In genomic region chr5:1893754-1894153, GRCh38 we compare ENCODE assay signal across 35 cellular contexts. TPM values are rescaled to one million over a fixed set of nuclear protein-coding genes. Genes with fewer than 3 reads are reported as not detected.
"Had no signal": no experiment of that assay in that cellular context is flagged by ENCODE, and none has a peak within 500 bp of the region (broad histone marks: within the 10 kb centered on the region; RNA-seq: fewer than 3 reads in every experiment).

No MANE protein-coding gene starts in this region.

- DNase-seq: activated CD4-positive, alpha-beta memory T cell treated with anti-CD3 and anti-CD28 coated beads for 36 hours; activated CD4-positive, alpha-beta T cell treated with anti-CD3 and anti-CD28 coated beads for 36 hours; activated CD4-positive, alpha-beta T cell treated with anti-CD3 and anti-CD28 coated beads, Interleukin-2, amount 10 ng/mL, durations not matched to agents 24 days and 14 days; activated CD4-positive, CD25-positive, alpha-beta regulatory T cell; activated CD4-positive, CD25-positive, alpha-beta regulatory T cell treated with anti-CD3 and anti-CD28 coated beads, Interleukin-2, amount 50 U/mL, for 72 hours; activated CD8-positive, alpha-beta memory T cell treated with anti-CD3 and anti-CD28 coated beads, Interleukin-2, amount 10 ng/mL, durations not matched to agents 7 days and 5 days; activated CD8-positive, alpha-beta memory T cell treated with anti-CD3 and anti-CD28 coated beads, Interleukin-2, amount 50 U/mL, for 4 hours; activated CD8-positive, alpha-beta T cell treated with anti-CD3 and anti-CD28 coated beads, Interleukin-2, amount 10 ng/mL, durations not matched to agents 7 days and 5 days; activated effector memory CD4-positive, alpha-beta T cell treated with anti-CD3 and anti-CD28 coated beads, Interleukin-2, amount 50 U/mL, for 16 hours; activated naive CD4-positive, alpha-beta T cell treated with anti-CD3 and anti-CD28 coated beads for 36 hours; activated naive CD8-positive, alpha-beta T cell treated with anti-CD3 and anti-CD28 coated beads for 36 hours; activated naive CD8-positive, alpha-beta T cell treated with anti-CD3 and anti-CD28 coated beads, Interleukin-2, amount 50 U/mL, for 24 hours; activated T-cell treated with anti-CD3 and anti-CD28 coated beads, Interleukin-2, amount 50 U/mL, for 1 hour; activated T-cell treated with anti-CD3 and anti-CD28 coated beads, Interleukin-2, amount 50 U/mL, for 48 hours; adrenal gland; amygdala; cortex of kidney; dermis blood vessel endothelial cell; effector CD4-positive, alpha-beta T cell; effector memory CD8-positive, alpha-beta T cell; erythroblast; foreskin keratinocyte; gastrocnemius medialis; glutamatergic neuron; T-helper 2 cell had no signal

- H3K4me3 ChIP-seq: adrenal gland, ascending aorta, esophagus muscularis mucosa, gastrocnemius medialis, heart left ventricle had no signal

- H3K9me3 Mint-ChIP-seq: activated CD4-positive, alpha-beta memory T cell treated with anti-CD3 and anti-CD28 coated beads for 36 hours; activated CD4-positive, alpha-beta T cell treated with anti-CD3 and anti-CD28 coated beads, Interleukin-2, amount 10 ng/mL, durations not matched to agents 24 days and 14 days; activated naive CD4-positive, alpha-beta T cell treated with anti-CD3 and anti-CD28 coated beads for 36 hours; activated naive CD4-positive, alpha-beta T cell treated with anti-CD3 and anti-CD28 coated beads, Interleukin-2, amount 50 U/mL, for 24 hours; activated naive CD8-positive, alpha-beta T cell treated with anti-CD3 and anti-CD28 coated beads for 36 hours; activated naive CD8-positive, alpha-beta T cell treated with anti-CD3 and anti-CD28 coated beads, Interleukin-2, amount 50 U/mL, for 24 hours; activated T-helper 1 cell treated with anti-CD3 and anti-CD28 coated beads, Interleukin-12 subunit alpha, Interleukin-12 subunit beta, Interleukin-2, Interleukin-4 antibody, amounts not matched to agents 30 ng/mL and 10 ng/mL and 1 ng/mL, durations not matched to agents 14 hours and 24 hours and 36 hours; activated T-helper 2 cell treated with anti-CD3 and anti-CD28 coated beads, Interferon-gamma antibody, Interleukin-2, Interleukin-4, amounts not matched to agents 10 μg/mL and 5 μg/mL and 100 μg/mL, durations not matched to agents 14 hours and 24 hours and 36 hours; central memory CD8-positive, alpha-beta T cell; effector memory CD8-positive, alpha-beta T cell had no signal

- H3K9me3 ChIP-seq: adrenal gland, ascending aorta, esophagus muscularis mucosa, gastrocnemius medialis, heart left ventricle had no signal

- H3K4me3 Mint-ChIP-seq: activated CD4-positive, alpha-beta memory T cell treated with anti-CD3 and anti-CD28 coated beads for 36 hours; activated CD4-positive, alpha-beta T cell treated with anti-CD3 and anti-CD28 coated beads for 36 hours; activated CD4-positive, alpha-beta T cell treated with anti-CD3 and anti-CD28 coated beads, Interleukin-2, amount 10 ng/mL, durations not matched to agents 24 days and 14 days; activated CD8-positive, alpha-beta memory T cell treated with anti-CD3 and anti-CD28 coated beads, Interleukin-2, amount 10 ng/mL, durations not matched to agents 7 days and 5 days; activated CD8-positive, alpha-beta T cell treated with anti-CD3 and anti-CD28 coated beads, Interleukin-2, amount 10 ng/mL, durations not matched to agents 7 days and 5 days; activated naive CD4-positive, alpha-beta T cell treated with anti-CD3 and anti-CD28 coated beads for 36 hours; activated naive CD4-positive, alpha-beta T cell treated with anti-CD3 and anti-CD28 coated beads, Interleukin-2, amount 50 U/mL, for 24 hours; activated naive CD8-positive, alpha-beta T cell treated with anti-CD3 and anti-CD28 coated beads for 36 hours; activated naive CD8-positive, alpha-beta T cell treated with anti-CD3 and anti-CD28 coated beads, Interleukin-2, amount 50 U/mL, for 24 hours; activated T-helper 1 cell treated with anti-CD3 and anti-CD28 coated beads, Interleukin-12 subunit alpha, Interleukin-12 subunit beta, Interleukin-2, Interleukin-4 antibody, amounts not matched to agents 30 ng/mL and 10 ng/mL and 1 ng/mL, durations not matched to agents 14 hours and 24 hours and 36 hours; brain; central memory CD8-positive, alpha-beta T cell; effector memory CD8-positive, alpha-beta T cell had no signal

- H3K27ac Mint-ChIP-seq: activated CD4-positive, alpha-beta memory T cell treated with anti-CD3 and anti-CD28 coated beads for 36 hours; activated CD4-positive, alpha-beta T cell treated with anti-CD3 and anti-CD28 coated beads for 36 hours; activated CD4-positive, alpha-beta T cell treated with anti-CD3 and anti-CD28 coated beads, Interleukin-2, amount 10 ng/mL, durations not matched to agents 24 days and 14 days; activated CD8-positive, alpha-beta memory T cell treated with anti-CD3 and anti-CD28 coated beads, Interleukin-2, amount 10 ng/mL, durations not matched to agents 7 days and 5 days; activated CD8-positive, alpha-beta T cell treated with anti-CD3 and anti-CD28 coated beads, Interleukin-2, amount 10 ng/mL, durations not matched to agents 7 days and 5 days; activated naive CD4-positive, alpha-beta T cell treated with anti-CD3 and anti-CD28 coated beads for 36 hours; activated naive CD4-positive, alpha-beta T cell treated with anti-CD3 and anti-CD28 coated beads, Interleukin-2, amount 50 U/mL, for 24 hours; activated naive CD8-positive, alpha-beta T cell treated with anti-CD3 and anti-CD28 coated beads for 36 hours; activated naive CD8-positive, alpha-beta T cell treated with anti-CD3 and anti-CD28 coated beads, Interleukin-2, amount 50 U/mL, for 24 hours; activated T-helper 1 cell treated with anti-CD3 and anti-CD28 coated beads, Interleukin-12 subunit alpha, Interleukin-12 subunit beta, Interleukin-2, Interleukin-4 antibody, amounts not matched to agents 30 ng/mL and 10 ng/mL and 1 ng/mL, durations not matched to agents 14 hours and 24 hours and 36 hours; activated T-helper 2 cell treated with anti-CD3 and anti-CD28 coated beads, Interferon-gamma antibody, Interleukin-2, Interleukin-4, amounts not matched to agents 10 μg/mL and 5 μg/mL and 100 μg/mL, durations not matched to agents 14 hours and 24 hours and 36 hours; brain; effector memory CD8-positive, alpha-beta T cell had no signal

- H3K36me3 Mint-ChIP-seq: activated CD4-positive, alpha-beta memory T cell treated with anti-CD3 and anti-CD28 coated beads for 36 hours; activated CD8-positive, alpha-beta memory T cell treated with anti-CD3 and anti-CD28 coated beads, Interleukin-2, amount 10 ng/mL, durations not matched to agents 7 days and 5 days; activated naive CD4-positive, alpha-beta T cell treated with anti-CD3 and anti-CD28 coated beads, Interleukin-2, amount 50 U/mL, for 24 hours; activated naive CD8-positive, alpha-beta T cell treated with anti-CD3 and anti-CD28 coated beads for 36 hours; brain had no signal

- H3K4me1 ChIP-seq: adrenal gland, ascending aorta, gastrocnemius medialis, heart left ventricle had no signal

- H3K27me3 ChIP-seq: ascending aorta, foreskin keratinocyte had no signal

- ATAC-seq: activated CD4-positive, alpha-beta T cell treated with anti-CD3 and anti-CD28 coated beads for 36 hours; activated CD8-positive, alpha-beta memory T cell treated with anti-CD3 and anti-CD28 coated beads, Interleukin-2, amount 10 ng/mL, durations not matched to agents 7 days and 5 days; activated CD8-positive, alpha-beta T cell treated with anti-CD3 and anti-CD28 coated beads, Interleukin-2, amount 10 ng/mL, durations not matched to agents 7 days and 5 days; activated naive CD8-positive, alpha-beta T cell treated with anti-CD3 and anti-CD28 coated beads, Interleukin-2, amount 50 U/mL, for 24 hours; effector memory CD8-positive, alpha-beta T cell; foreskin keratinocyte; gastrocnemius medialis; heart left ventricle had no signal

- H3K27ac ChIP-seq: adrenal gland, ascending aorta, esophagus muscularis mucosa, foreskin keratinocyte, gastrocnemius medialis, heart left ventricle had no signal

- H3K36me3 ChIP-seq: adrenal gland, ascending aorta, esophagus muscularis mucosa, gastrocnemius medialis, heart left ventricle had no signal

- H3K4me1 Mint-ChIP-seq: activated CD4-positive, alpha-beta T cell treated with anti-CD3 and anti-CD28 coated beads for 36 hours; activated CD4-positive, alpha-beta T cell treated with anti-CD3 and anti-CD28 coated beads, Interleukin-2, amount 10 ng/mL, durations not matched to agents 24 days and 14 days; activated CD8-positive, alpha-beta memory T cell treated with anti-CD3 and anti-CD28 coated beads, Interleukin-2, amount 10 ng/mL, durations not matched to agents 7 days and 5 days; activated naive CD4-positive, alpha-beta T cell treated with anti-CD3 and anti-CD28 coated beads, Interleukin-2, amount 50 U/mL, for 24 hours; activated naive CD8-positive, alpha-beta T cell treated with anti-CD3 and anti-CD28 coated beads for 36 hours; activated naive CD8-positive, alpha-beta T cell treated with anti-CD3 and anti-CD28 coated beads, Interleukin-2, amount 50 U/mL, for 24 hours; central memory CD8-positive, alpha-beta T cell had no signal

RNA-seq across cellular contexts. Expression of gene IRX4, which starts 11.0 kb away (rescaled TPM):
- total RNA-seq: activated CD4-positive, alpha-beta memory T cell treated with anti-CD3 and anti-CD28 coated beads for 36 hours; activated CD4-positive, alpha-beta T cell treated with anti-CD3 and anti-CD28 coated beads for 36 hours; activated CD4-positive, alpha-beta T cell treated with anti-CD3 and anti-CD28 coated beads, Interleukin-2, amount 10 ng/mL, durations not matched to agents 24 days and 14 days; activated CD8-positive, alpha-beta memory T cell treated with anti-CD3 and anti-CD28 coated beads for 36 hours; activated CD8-positive, alpha-beta memory T cell treated with anti-CD3 and anti-CD28 coated beads, Interleukin-2, amount 10 ng/mL, durations not matched to agents 7 days and 5 days; activated CD8-positive, alpha-beta T cell treated with anti-CD3 and anti-CD28 coated beads, Interleukin-2, amount 10 ng/mL, durations not matched to agents 7 days and 5 days; activated naive CD4-positive, alpha-beta T cell treated with anti-CD3 and anti-CD28 coated beads for 36 hours; activated naive CD8-positive, alpha-beta T cell treated with anti-CD3 and anti-CD28 coated beads for 36 hours; activated T-helper 1 cell treated with anti-CD3 and anti-CD28 coated beads, Interleukin-12 subunit alpha, Interleukin-12 subunit beta, Interleukin-2, Interleukin-4 antibody, amounts not matched to agents 30 ng/mL and 10 ng/mL and 1 ng/mL, durations not matched to agents 14 hours and 24 hours and 36 hours; activated T-helper 2 cell treated with anti-CD3 and anti-CD28 coated beads, Interferon-gamma antibody, Interleukin-2, Interleukin-4, amounts not matched to agents 10 μg/mL and 5 μg/mL and 100 μg/mL, durations not matched to agents 14 hours and 24 hours and 36 hours; adrenal gland; ascending aorta; dermis blood vessel endothelial cell; esophagus muscularis mucosa; T-helper 1 cell treated with Interleukin-12 subunit alpha and Interleukin-12 subunit beta and Interleukin-4 antibody, amounts not matched to agents 30 ng/mL and 1 ng/mL, for 36 hours had no signal
